24 cellular contexts compared by ENCODE assay signal in the genomic region with DNA sequence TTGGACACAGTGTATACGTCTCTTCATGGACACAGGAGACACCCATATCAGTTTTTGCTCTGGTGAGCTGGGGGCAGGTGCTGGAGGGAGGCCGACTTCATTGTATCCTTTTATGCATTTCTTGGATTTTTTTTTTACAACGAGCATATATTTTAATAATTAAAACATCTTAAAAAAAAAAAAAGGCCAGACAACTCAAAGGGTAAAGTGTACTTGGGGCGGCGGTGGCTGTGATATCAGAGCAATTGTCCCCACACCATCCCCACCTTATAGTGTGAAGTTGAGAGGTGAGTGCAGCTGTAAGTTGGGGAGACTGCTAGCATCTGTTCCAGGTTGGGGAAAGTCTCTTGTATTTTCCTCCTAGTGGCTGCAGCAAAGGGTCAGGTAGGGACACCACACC.
"Had no signal": no experiment of that assay in that cellular context is flagged by ENCODE, and none has a peak within 500 bp of the region (broad histone marks: within the 10 kb centered on the region; RNA-seq: fewer than 3 reads in every experiment).

No MANE protein-coding gene starts in this region.

- H3K4me3 ChIP-seq: adrenal gland, body of pancreas had no signal

- H3K4me1 ChIP-seq: body of pancreas had no signal

- ATAC-seq: activated CD4-positive, alpha-beta T cell treated with anti-CD3 and anti-CD28 coated beads for 36 hours; activated CD8-positive, alpha-beta memory T cell treated with anti-CD3 and anti-CD28 coated beads, Interleukin-2, amount 10 ng/mL, durations not matched to agents 7 days and 5 days; activated CD8-positive, alpha-beta T cell treated with anti-CD3 and anti-CD28 coated beads, Interleukin-2, amount 10 ng/mL, durations not matched to agents 7 days and 5 days had no signal

- H3K27me3 ChIP-seq: adrenal gland, body of pancreas had no signal

- DNase-seq: activated CD4-positive, alpha-beta memory T cell treated with anti-CD3 and anti-CD28 coated beads for 36 hours; activated CD4-positive, alpha-beta T cell treated with anti-CD3 and anti-CD28 coated beads for 36 hours; activated CD4-positive, alpha-beta T cell treated with anti-CD3 and anti-CD28 coated beads, Interleukin-2, amount 10 ng/mL, durations not matched to agents 24 days and 14 days; activated CD4-positive, CD25-positive, alpha-beta regulatory T cell; activated CD4-positive, CD25-positive, alpha-beta regulatory T cell treated with anti-CD3 and anti-CD28 coated beads, Interleukin-2, amount 50 U/mL, for 72 hours; activated CD8-positive, alpha-beta memory T cell treated with anti-CD3 and anti-CD28 coated beads, Interleukin-2, amount 10 ng/mL, durations not matched to agents 7 days and 5 days; activated CD8-positive, alpha-beta memory T cell treated with anti-CD3 and anti-CD28 coated beads, Interleukin-2, amount 50 U/mL, for 4 hours; activated CD8-positive, alpha-beta T cell treated with anti-CD3 and anti-CD28 coated beads, Interleukin-2, amount 10 ng/mL, durations not matched to agents 7 days and 5 days; activated effector memory CD4-positive, alpha-beta T cell treated with anti-CD3 and anti-CD28 coated beads, Interleukin-2, amount 50 U/mL, for 16 hours; activated naive CD4-positive, alpha-beta T cell treated with anti-CD3 and anti-CD28 coated beads for 36 hours; activated naive CD8-positive, alpha-beta T cell treated with anti-CD3 and anti-CD28 coated beads for 36 hours; activated naive CD8-positive, alpha-beta T cell treated with anti-CD3 and anti-CD28 coated beads, Interleukin-2, amount 50 U/mL, for 24 hours; activated T-cell treated with anti-CD3 and anti-CD28 coated beads, Interleukin-2, amount 50 U/mL, for 1 hour; activated T-cell treated with anti-CD3 and anti-CD28 coated beads, Interleukin-2, amount 50 U/mL, for 48 hours; adrenal gland; amygdala; aorta; body of pancreas; caudate nucleus; cortex of kidney; effector CD8-positive, alpha-beta T cell; foreskin fibroblast; head of caudate nucleus; T-helper 2 cell had no signal

- H3K36me3 ChIP-seq: adrenal gland had no signal

- H3K27ac ChIP-seq: body of pancreas had no signal
